25 cellular contexts compared by ENCODE assay signal in genomic region chr5:92715946-92716345, GRCh38.
"Had no signal": no experiment of that assay in that cellular context is flagged by ENCODE, and none has a peak within 500 bp of the region (broad histone marks: within the 10 kb centered on the region; RNA-seq: fewer than 3 reads in every experiment).

No MANE protein-coding gene starts in this region.

- H3K4me3 ChIP-seq: ascending aorta, breast epithelium, cardiac muscle cell, colonic mucosa had no signal

- H3K27ac ChIP-seq: ascending aorta, breast epithelium, cardiac muscle cell, colonic mucosa had no signal

- H3K36me3 ChIP-seq: ascending aorta, breast epithelium, cardiac muscle cell, colonic mucosa had no signal

- DNase-seq: activated CD4-positive, alpha-beta memory T cell treated with anti-CD3 and anti-CD28 coated beads for 36 hours; activated CD4-positive, alpha-beta T cell treated with anti-CD3 and anti-CD28 coated beads for 36 hours; activated CD4-positive, alpha-beta T cell treated with anti-CD3 and anti-CD28 coated beads, Interleukin-2, amount 10 ng/mL, durations not matched to agents 24 days and 14 days; activated CD4-positive, CD25-positive, alpha-beta regulatory T cell; activated CD4-positive, CD25-positive, alpha-beta regulatory T cell treated with anti-CD3 and anti-CD28 coated beads, Interleukin-2, amount 50 U/mL, for 72 hours; activated CD8-positive, alpha-beta memory T cell treated with anti-CD3 and anti-CD28 coated beads, Interleukin-2, amount 10 ng/mL, durations not matched to agents 7 days and 5 days; activated CD8-positive, alpha-beta memory T cell treated with anti-CD3 and anti-CD28 coated beads, Interleukin-2, amount 50 U/mL, for 4 hours; activated CD8-positive, alpha-beta T cell treated with anti-CD3 and anti-CD28 coated beads, Interleukin-2, amount 10 ng/mL, durations not matched to agents 7 days and 5 days; activated effector memory CD4-positive, alpha-beta T cell treated with anti-CD3 and anti-CD28 coated beads, Interleukin-2, amount 50 U/mL, for 16 hours; activated naive CD4-positive, alpha-beta T cell; activated naive CD4-positive, alpha-beta T cell treated with anti-CD3 and anti-CD28 coated beads, Interleukin-2, amount 10 ng/mL, durations not matched to agents 7 days and 5 days; activated naive CD8-positive, alpha-beta T cell treated with anti-CD3 and anti-CD28 coated beads, Interleukin-2, amount 10 ng/mL, durations not matched to agents 7 days and 5 days; activated T-cell treated with anti-CD3 and anti-CD28 coated beads, Interleukin-2, amount 50 U/mL, for 1 hour; activated T-cell treated with anti-CD3 and anti-CD28 coated beads, Interleukin-2, amount 50 U/mL, for 48 hours; central memory CD4-positive, alpha-beta T cell; cerebellar nuclear complex; colonic mucosa; effector memory CD4-positive, alpha-beta T cell; endodermal cell; foreskin fibroblast; head of caudate nucleus; T-helper 2 cell had no signal

- H3K4me1 ChIP-seq: ascending aorta, breast epithelium, colonic mucosa had no signal

- H3K9me3 ChIP-seq: ascending aorta, breast epithelium, colonic mucosa had no signal
